ENCODE assay signal across 1 cellular context in genomic region chr2:131058214-131058613, GRCh38.
TF ChIP-seq lines count a peak whose summit lies in the region.

No MANE protein-coding gene starts in this region.

TF ChIP-seq in GM12878, 131 proteins besides CTCF, POLR2A, EP300 and RAD21:
- TF ChIP-seq POLR2AphosphoS2 (IDR thresholded peaks at IDR 0.05; ENCODE audit: low read depth, low read length) (no peak), ZBED1 (IDR thresholded peaks at IDR 0.05; ENCODE audit: borderline replicate concordance) (no peak), FOS (IDR thresholded peaks at IDR 0.05; ENCODE audit: borderline replicate concordance, extremely low read depth, insufficient read length) (no peak), RELB (IDR thresholded peaks at IDR 0.05; ENCODE audit: low read depth) (no peak), ZNF207 (IDR thresholded peaks at IDR 0.05; ENCODE audit: borderline replicate concordance) (no peak), GABPA (IDR thresholded peaks at IDR 0.05; ENCODE audit: low read depth) (no peak), ZBTB40 (IDR thresholded peaks at IDR 0.05; ENCODE audit: borderline replicate concordance) (no peak), USF2 (IDR thresholded peaks at IDR 0.05; ENCODE audit: borderline replicate concordance, low read depth, low read length) (no peak), ZZZ3 (IDR thresholded peaks at IDR 0.05; ENCODE audit: control insufficient read depth, insufficient read length, low read depth) (no peak), YBX1 (IDR thresholded peaks at IDR 0.05) (no peak), PKNOX1 (IDR thresholded peaks at IDR 0.05) (no peak), STAT3 (IDR thresholded peaks at IDR 0.05; ENCODE audit: low read depth, low read length) (no peak), RUNX3 (IDR thresholded peaks at IDR 0.05; ENCODE audit: low read length) (no peak), E2F4 (IDR thresholded peaks at IDR 0.05; ENCODE audit: low read depth, low read length) (no peak), SMAD5 (IDR thresholded peaks at IDR 0.05; ENCODE audit: low read depth) (no peak)
